18 cellular contexts compared by ENCODE assay signal in genomic region chr4:132275583-132276121, GRCh38.
DNase-seq lines count a peak whose midpoint lies in the region; ATAC-seq and TF ChIP-seq lines count a peak whose summit lies in the region.
"Had no signal": no experiment of that assay in that cellular context is flagged by ENCODE, and none has a peak within 500 bp of the region (broad histone marks: within the 10 kb centered on the region; RNA-seq: fewer than 3 reads in every experiment).

No MANE protein-coding gene starts in this region.

- H3K79me2 ChIP-seq in Loucy (ENCODE audit: insufficient read depth, low read length) (no peaks in the 10 kb centered on the region), PC-3 (ENCODE audit: low read length) (no peaks in the 10 kb centered on the region)

- no peak for TF ChIP-seq CTCF in Loucy (conservative IDR thresholded peaks at IDR 0.05; ENCODE audit: low read length)
- no peak for TF ChIP-seq CTCF in PC-3 (conservative IDR thresholded peaks at IDR 0.05; ENCODE audit: low read depth, low read length)

- H3K27ac ChIP-seq in PC-3 (ENCODE audit: low read length), result peak overlapping the region; percentile 48
- H3K27ac ChIP-seq in epithelial cell of prostate, result no peak overlapping the region
- H3K27ac ChIP-seq: 22Rv1; BLaER1 treated with 17β-estradiol and CSF1 and Interleukin-3, amounts not matched to agents 10 nM and 100 nM; HL-60 had no signal

- no TSS peak for BruUV-seq in PC-3 (replicated peaks; lab: Mats Ljungman, UMichigan)

- ATAC-seq in PC-3 (peak; percentile 93), GM21381 (IDR thresholded peaks at IDR 0.05; ENCODE audit: unreplicated experiment) (no peak), HG03039 (IDR thresholded peaks at IDR 0.05; ENCODE audit: unreplicated experiment) (no peak), HG03342 (IDR thresholded peaks at IDR 0.05; ENCODE audit: unreplicated experiment) (no peak)
- ATAC-seq: CD8-positive, alpha-beta T cell; GM23338; HCT116; K562 had no signal

- H3K4me3 ChIP-seq in Loucy (ENCODE audit: low read length, poor library complexity, severe bottlenecking), result no peak overlapping the region
- H3K4me3 ChIP-seq in PC-3 (ENCODE audit: low read length), result no peak overlapping the region
- H3K4me3 ChIP-seq in H7 (ENCODE audit: insufficient read depth, low read depth, low read length), result no peak overlapping the region
- H3K4me3 ChIP-seq: BLaER1 treated with 17β-estradiol and CSF1 and Interleukin-3, amounts not matched to agents 10 nM and 100 nM; GM23338; K562 had no signal

- H3K4me2 ChIP-seq in Loucy (ENCODE audit: low read depth, low read length, poor library complexity, severe bottlenecking), result no peak overlapping the region
- peak overlapping the region; percentile 28; the same call in 1 of the 2 replicates for H3K4me2 ChIP-seq in PC-3 (ENCODE audit: low read length)
- H3K4me2 ChIP-seq: BLaER1 treated with 17β-estradiol and CSF1 and Interleukin-3, amounts not matched to agents 10 nM and 100 nM; GM23338 had no signal

- POLR2A ChIA-PET in PC-3 (lab: Charles Lee; ENCODE audit: unreplicated experiment), result no interaction called here

- no peaks in the 10 kb centered on the region for H3K4me1 ChIP-seq in Loucy (ENCODE audit: insufficient read depth, low read length, poor library complexity, severe bottlenecking)
- peaks cover 11% of the 10 kb centered on the region for H3K4me1 ChIP-seq in PC-3 (ENCODE audit: insufficient read depth, low read length)
- H3K4me1 ChIP-seq: BLaER1 treated with 17β-estradiol and CSF1 and Interleukin-3, amounts not matched to agents 10 nM and 100 nM had no signal

- H4K20me1 ChIP-seq in Loucy (ENCODE audit: insufficient read depth, low read length, poor library complexity, severe bottlenecking), result no peaks in the 10 kb centered on the region
- H4K20me1 ChIP-seq in PC-3 (ENCODE audit: low read length), result no peaks in the 10 kb centered on the region
- H4K20me1 ChIP-seq: BLaER1 treated with 17β-estradiol and CSF1 and Interleukin-3, amounts not matched to agents 10 nM and 100 nM had no signal

- intact Hi-C loops in PC-3 (cut with micrococcal nuclease), result no loop called here

- H3K9ac ChIP-seq in Loucy (ENCODE audit: low read depth, low read length, poor library complexity, severe bottlenecking) (no peak overlapping the region), PC-3 (ENCODE audit: low read length) (no peak overlapping the region)
- H3K9ac ChIP-seq: BLaER1 treated with 17β-estradiol and CSF1 and Interleukin-3, amounts not matched to agents 10 nM and 100 nM had no signal

- H3K9me2 ChIP-seq in Loucy (replicated peaks; ENCODE audit: low read depth, low read length), result no peaks in the 10 kb centered on the region
- no peaks in the 10 kb centered on the region for H3K9me2 ChIP-seq in PC-3 (replicated peaks; ENCODE audit: low read length)

- H3K9me3 ChIP-seq in Loucy (ENCODE audit: insufficient read depth, low read depth, low read length), result no peaks in the 10 kb centered on the region
- H3K9me3 ChIP-seq in PC-3 (ENCODE audit: low read length), result no peaks in the 10 kb centered on the region

- CTCF ChIA-PET in PC-3 (lab: Charles Lee), result no interaction called here

- DNase-seq in DMS53 (lab: John Stamatoyannopoulos, UW) (peak; percentile 58), PC-3 (peak; percentile 73), epithelial cell of prostate (ENCODE audit: low read depth, low spot score) (peak; percentile 6), H7 (no peak)
- DNase-seq: Calu3; CD8-positive, alpha-beta T cell; HFFc6; IMR-90 had no signal

- no peaks in the 10 kb centered on the region for H3K27me3 ChIP-seq in Loucy (ENCODE audit: insufficient read depth, low read length, poor library complexity, severe bottlenecking)
- no peaks in the 10 kb centered on the region for H3K27me3 ChIP-seq in PC-3 (ENCODE audit: low read length)
- no peaks in the 10 kb centered on the region for H3K27me3 ChIP-seq in H7 (ENCODE audit: control insufficient read depth, insufficient read depth, low read length)
- H3K27me3 ChIP-seq: BLaER1 treated with 17β-estradiol and CSF1 and Interleukin-3, amounts not matched to agents 10 nM and 100 nM had no signal

- H3F3A ChIP-seq in Loucy (ENCODE audit: low read depth) (no peaks in the 10 kb centered on the region), PC-3 (ENCODE audit: low read length, unreplicated experiment) (no peaks in the 10 kb centered on the region)

- H3K36me3 ChIP-seq in Loucy (ENCODE audit: insufficient read depth, low read length) (no peaks in the 10 kb centered on the region), PC-3 (ENCODE audit: low read depth, low read length) (no peaks in the 10 kb centered on the region), H7 (replicated peaks; ENCODE audit: control insufficient read depth, insufficient read depth, low read length) (no peaks in the 10 kb centered on the region)

- H2AFZ ChIP-seq in Loucy (ENCODE audit: low read length) (0 out of 2 replicates have a peak overlapping the region, but pooled peaks have one; percentile 10), PC-3 (ENCODE audit: low read length) (no peak overlapping the region)
- H2AFZ ChIP-seq: GM23338 had no signal
